ENCODE assay signal across 8 cellular contexts in the genomic region with DNA sequence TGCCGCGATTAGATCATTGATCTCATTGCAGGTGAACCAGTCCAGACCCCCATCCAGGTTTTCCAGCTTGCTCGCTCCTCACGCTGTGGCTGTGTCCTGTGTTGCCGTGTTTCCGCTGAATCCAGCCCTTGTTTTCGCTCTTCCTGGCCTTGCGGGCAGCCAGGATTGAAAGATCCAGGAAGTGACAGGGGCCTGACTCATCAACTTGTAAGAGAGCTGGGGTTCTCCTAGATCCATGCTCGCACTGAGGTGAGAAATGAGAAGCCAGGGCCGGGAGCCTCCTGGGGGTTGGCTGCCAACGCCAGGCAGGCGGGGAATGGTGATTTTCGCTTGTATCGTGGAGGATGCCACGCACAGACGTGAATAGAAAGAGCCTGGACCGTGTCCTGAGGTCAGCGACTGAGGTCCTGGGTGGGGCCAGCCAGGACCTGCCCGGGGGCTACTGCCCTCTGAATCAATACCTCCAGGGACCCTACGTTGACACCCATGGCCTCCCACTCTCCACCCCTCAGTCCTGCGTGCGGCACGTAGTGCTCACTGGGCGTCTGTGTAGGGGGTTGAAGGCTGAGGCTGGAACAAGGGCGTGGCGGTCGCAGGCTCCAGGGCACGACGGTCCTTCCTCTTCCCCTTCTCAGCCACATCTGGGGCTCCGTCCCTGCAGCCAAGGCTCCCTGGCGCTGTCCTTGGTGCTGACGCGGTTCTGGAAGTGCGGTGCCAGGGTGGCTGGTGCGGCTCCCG. TPM values are rescaled to one million over a fixed set of nuclear protein-coding genes. Genes with fewer than 3 reads are reported as not detected.
DNase-seq lines count a peak whose midpoint lies in the region; ATAC-seq and TF ChIP-seq lines count a peak whose summit lies in the region.

No MANE protein-coding gene starts in this region.

- peaks cover 14 to 24% (median 20%) of the 10 kb centered on the region in 10 experiments for H3K4me1 ChIP-seq in BLaER1 treated with 17β-estradiol and CSF1 and Interleukin-3, amounts not matched to agents 10 nM and 100 nM
- H3K4me1 ChIP-seq in esophagus squamous epithelium (peaks cover 10 to 17% (median 11%) of the 10 kb centered on the region in 3 donors), mucosa of rectum (ENCODE audit: control insufficient read depth in 2 of 2, insufficient read depth in 2 of 2, low read length in 2 of 2) (peaks cover 9 to 11% of the 10 kb centered on the region in 2 donors)

- peak overlapping the region; percentile 69 to 97 (median 93) for H3K4me2 ChIP-seq in BLaER1 treated with 17β-estradiol and CSF1 and Interleukin-3, amounts not matched to agents 10 nM and 100 nM

- WGBS in esophagus squamous epithelium, 2 donors, result 12 to 13% methylated on average over 5 to 11 of the region's 36 CpGs

- H3K4me3 Mint-ChIP-seq in stimulated activated naive B cell treated with anti-CD40 and anti-IgM and Interleukin-4, amounts not matched to agents 10 μg/mL and 1 μg/mL and 100 μg/mL, for 72 hours, result peak overlapping the region; percentile 60 to 70

- peak overlapping the region; percentile 11 to 66 (median 51); a peak in 16 of 20 replicates for H3K4me3 ChIP-seq in BLaER1 treated with 17β-estradiol and CSF1 and Interleukin-3, amounts not matched to agents 10 nM and 100 nM
- H3K4me3 ChIP-seq in esophagus squamous epithelium (peak overlapping the region; percentile 6 to 61 (median 37)), mucosa of rectum (ENCODE audit: low read length in 2 of 2) (peak overlapping the region; percentile 69 to 79)

- peak in 1 of 6 experiments; percentile 7 for TF ChIP-seq CTCF in esophagus squamous epithelium (IDR thresholded peaks at IDR 0.05)

- ATAC-seq in stimulated activated naive B cell treated with anti-CD40 and anti-IgM and Interleukin-4, amounts not matched to agents 10 μg/mL and 1 μg/mL and 100 μg/mL, for 72 hours (replicated peaks), result peak; percentile 80 to 83
- ATAC-seq in HG02759 (IDR thresholded peaks at IDR 0.05; ENCODE audit: unreplicated experiment), result no peak

- H3K27me3 Mint-ChIP-seq in stimulated activated naive B cell treated with anti-CD40 and anti-IgM and Interleukin-4, amounts not matched to agents 10 μg/mL and 1 μg/mL and 100 μg/mL, for 72 hours, result peaks cover 27 to 45% of the 10 kb centered on the region in 2 donors

- peak in 1 of 4 donors; percentile 41 for TF ChIP-seq POLR2A in esophagus squamous epithelium (IDR thresholded peaks at IDR 0.05)

- DNase-seq in HT1080 (ENCODE audit: low read depth) (peak; percentile 98), NOMO-1 (lab: John Stamatoyannopoulos, UW; ENCODE audit: unreplicated experiment in 2 of 2) (peak; percentile 95 to 97), esophagus squamous epithelium (lab: John Stamatoyannopoulos, UW) (no peak)
- peak; percentile 51 for DNase-seq in activated T-cell treated with anti-CD3 and anti-CD28 coated beads, Interleukin-2, amount 50 U/mL, for 1 hour
- DNase-seq in stimulated activated naive B cell treated with anti-CD40 and anti-IgM and Interleukin-4, amounts not matched to agents 10 μg/mL and 1 μg/mL and 100 μg/mL, for 72 hours, result no peak

- peaks cover 0 to 43% (median 26%) of the 10 kb centered on the region in 11 experiments; a peak in 16 of 22 replicates for H4K20me1 ChIP-seq in BLaER1 treated with 17β-estradiol and CSF1 and Interleukin-3, amounts not matched to agents 10 nM and 100 nM

- intact Hi-C loops in esophagus squamous epithelium (cut with DNase I), result no loop called here

- H3K4me1 Mint-ChIP-seq in stimulated activated naive B cell treated with anti-CD40 and anti-IgM and Interleukin-4, amounts not matched to agents 10 μg/mL and 1 μg/mL and 100 μg/mL, for 72 hours, result peaks cover 9 to 12% of the 10 kb centered on the region in 2 donors

- peak overlapping the region; percentile 11 to 88 (median 73); a peak in 19 of 22 replicates for H3K27ac ChIP-seq in BLaER1 treated with 17β-estradiol and CSF1 and Interleukin-3, amounts not matched to agents 10 nM and 100 nM
- H3K27ac ChIP-seq in esophagus squamous epithelium (peak overlapping the region; percentile 53 to 82 (median 72)), mucosa of rectum (ENCODE audit: low read depth in 2 of 2, low read length in 2 of 2) (peak overlapping the region; percentile 87)

- peaks cover 20 to 40% (median 25%) of the 10 kb centered on the region in 11 experiments for H3K9me3 ChIP-seq in BLaER1 treated with 17β-estradiol and CSF1 and Interleukin-3, amounts not matched to agents 10 nM and 100 nM (replicated peaks in 1 of 11)
- H3K9me3 ChIP-seq in esophagus squamous epithelium, result peaks cover 0 to 10% (median 6%) of the 10 kb centered on the region in 3 donors
- H3K9me3 ChIP-seq in mucosa of rectum (ENCODE audit: control insufficient read depth in 2 of 2, low read length in 2 of 2), result no peaks in the 10 kb centered on the region

- H3K9me3 Mint-ChIP-seq in stimulated activated naive B cell treated with anti-CD40 and anti-IgM and Interleukin-4, amounts not matched to agents 10 μg/mL and 1 μg/mL and 100 μg/mL, for 72 hours, result peaks cover 17 to 24% of the 10 kb centered on the region in 2 donors

- peaks cover 25 to 33% of the 10 kb centered on the region in 2 donors for H3K36me3 Mint-ChIP-seq in stimulated activated naive B cell treated with anti-CD40 and anti-IgM and Interleukin-4, amounts not matched to agents 10 μg/mL and 1 μg/mL and 100 μg/mL, for 72 hours

- H3K27ac Mint-ChIP-seq in stimulated activated naive B cell treated with anti-CD40 and anti-IgM and Interleukin-4, amounts not matched to agents 10 μg/mL and 1 μg/mL and 100 μg/mL, for 72 hours, result peak overlapping the region; percentile 89

- H3K27me3 ChIP-seq in BLaER1 treated with 17β-estradiol and CSF1 and Interleukin-3, amounts not matched to agents 10 nM and 100 nM, result no peaks in the 10 kb centered on the region; a peak in 1 of 22 replicates
- H3K27me3 ChIP-seq in esophagus squamous epithelium (peaks cover 0 to 29% (median 0%) of the 10 kb centered on the region in 4 donors), mucosa of rectum (ENCODE audit: control insufficient read depth in 2 of 2, insufficient read depth in 2 of 2, low read length in 2 of 2) (no peaks in the 10 kb centered on the region)

- H3K9ac ChIP-seq in BLaER1 treated with 17β-estradiol and CSF1 and Interleukin-3, amounts not matched to agents 10 nM and 100 nM, result peak overlapping the region in 10 of 11 experiments; percentile 43 to 75 (median 62); a peak in 18 of 22 replicates
- peak overlapping the region; percentile 66 to 67 for H3K9ac ChIP-seq in mucosa of rectum (ENCODE audit: low read depth in 1 of 2, low read length in 2 of 2)

- H3K36me3 ChIP-seq in BLaER1 treated with 17β-estradiol and CSF1 and Interleukin-3, amounts not matched to agents 10 nM and 100 nM, result peaks cover 0 to 12% (median 0%) of the 10 kb centered on the region in 11 experiments; a peak in 4 of 22 replicates
- no peaks in the 10 kb centered on the region for H3K36me3 ChIP-seq in esophagus squamous epithelium
- H3K36me3 ChIP-seq in mucosa of rectum (ENCODE audit: control insufficient read depth in 2 of 2, insufficient read depth in 2 of 2, low read length in 2 of 2), result no peaks in the 10 kb centered on the region

RNA-seq across cellular contexts. Expression of gene PTPRH, which starts 7.3 kb away (rescaled TPM):
- 0.39 TPM in 1 of 2 replicates, not detected in the other for total RNA-seq in HT1080 (2014; rRNA removed; shearing (Covaris generic))
- 0.51 and 1.7 TPM in 2 replicates for polyA plus RNA-seq in HT1080 (2015; cell fraction: cytosol; rRNA removed)
- polyA plus RNA-seq in HT1080 (2015; cell fraction: nucleus; rRNA removed), result 1.8 and 1.9 TPM in 2 replicates
- 1 to 10 TPM in 3 of 4 donors, under 1 TPM in 1; 0.57 to 2.0 (median 1.3) TPM for total RNA-seq in esophagus squamous epithelium

RNA-seq across cellular contexts. Expression of gene TMEM86B, which starts 11.9 kb away (rescaled TPM):
- total RNA-seq in HT1080 (2014; rRNA removed; shearing (Covaris generic)), result 1.7 and 1.8 TPM in 2 replicates
- 2.5 and 2.7 TPM in 2 replicates for polyA plus RNA-seq in HT1080 (2015; cell fraction: cytosol; rRNA removed)
- polyA plus RNA-seq in HT1080 (2015; cell fraction: nucleus; rRNA removed), result 9.6 and 15.3 TPM in 2 replicates
- 1 to 10 TPM in 3 of 4 donors, not detected in 1; 1.1 to 3.6 (median 2.2) TPM for total RNA-seq in esophagus squamous epithelium

RNA-seq across cellular contexts. Expression of gene SYT5, which starts 36.5 kb away (rescaled TPM):
- total RNA-seq in HT1080 (2014; rRNA removed; shearing (Covaris generic)), result not detected in 2 replicates
- polyA plus RNA-seq in HT1080 (2015; cell fraction: cytosol; rRNA removed), result not detected in 2 replicates
- 0.31 TPM in 1 of 2 replicates, not detected in the other for polyA plus RNA-seq in HT1080 (2015; cell fraction: nucleus; rRNA removed)
- total RNA-seq in esophagus squamous epithelium, result under 1 TPM in 1 of 4 donors, not detected in 3; 0.22 TPM

RNA-seq across cellular contexts. Expression of gene PPP6R1, which starts 42.2 kb away (rescaled TPM):
- 64.6 and 82.5 TPM in 2 replicates for total RNA-seq in HT1080 (2014; rRNA removed; shearing (Covaris generic))
- 63.1 and 64.1 TPM in 2 replicates for polyA plus RNA-seq in HT1080 (2015; cell fraction: cytosol; rRNA removed)
- polyA plus RNA-seq in HT1080 (2015; cell fraction: nucleus; rRNA removed), result 64.0 and 73.1 TPM in 2 replicates
- 10 to 100 TPM; 30.6 to 59.2 (median 47.4) TPM for total RNA-seq in esophagus squamous epithelium

RNA-seq across cellular contexts. Expression of gene DNAAF3, which starts 50.2 kb away (rescaled TPM):
- total RNA-seq in HT1080 (2014; rRNA removed; shearing (Covaris generic)), result 2.0 and 2.2 TPM in 2 replicates
- polyA plus RNA-seq in HT1080 (2015; cell fraction: cytosol; rRNA removed), result 1.2 and 1.8 TPM in 2 replicates
- 0.62 and 2.6 TPM in 2 replicates for polyA plus RNA-seq in HT1080 (2015; cell fraction: nucleus; rRNA removed)
- total RNA-seq in esophagus squamous epithelium, result 1 to 10 TPM in 3 of 4 donors, under 1 TPM in 1; 0.53 to 2.8 (median 1.4) TPM

Comparison
In these comparisons a context has a peak if more than half of its experiments do, and no peak if none do; other contexts are left out.
1. DNase-seq: peak in HT1080 (single experiment), NOMO-1 (2 of 2) and activated T-cell treated with anti-CD3 and anti-CD28 coated beads, Interleukin-2, amount 50 U/mL, for 1 hour (single experiment); none in esophagus squamous epithelium (single experiment) and stimulated activated naive B cell treated with anti-CD40 and anti-IgM and Interleukin-4, amounts not matched to agents 10 μg/mL and 1 μg/mL and 100 μg/mL, for 72 hours (single experiment).
2. Peak in every context shown above with its lines, with median percentiles within 50 percentile points of each other: H3K27ac ChIP-seq and H3K4me3 ChIP-seq.